ENCODE assay signal across 27 cellular contexts in genomic region chr9:125629451-125629850, GRCh38.
A peak's percentile ranks its signal among the peaks of the same experiment; 100 is the strongest.
DNase-seq lines count a peak whose midpoint lies in the region; ATAC-seq, FAIRE-seq and TF ChIP-seq lines count a peak whose summit lies in the region.
"Had no signal": no experiment of that assay in that cellular context is flagged by ENCODE, and none has a peak within 500 bp of the region (broad histone marks: within the 10 kb centered on the region; RNA-seq: fewer than 3 reads in every experiment).

No MANE protein-coding gene starts in this region.

- no peak for TF ChIP-seq RAD21 in GM12878 (IDR thresholded peaks at IDR 0.05; ENCODE audit: insufficient read depth, low read depth, low read length)

- peak; percentile 74 to 77 for DNase-seq in AML-193 (lab: John Stamatoyannopoulos, UW)
- peak; percentile 53 for DNase-seq in KBM-7
- DNase-seq in NOMO-1 treated with dmso at 0.1 percent for 144 hours (lab: John Stamatoyannopoulos, UW; ENCODE audit: unreplicated experiment) = peak; percentile 87
- no peak for DNase-seq in GM12878 (ENCODE audit: low read depth, low spot score)
- no peak for DNase-seq in ovary
- DNase-seq in DMS 273 treated with DMSO at 0.1 percent for 48 hours (lab: John Stamatoyannopoulos, UW) = no peak
- no peak for DNase-seq in suprapubic skin (ENCODE audit: low spot score in 2 of 2)
- DNase-seq: 8988T; activated CD4-positive, alpha-beta T cell treated with anti-CD3 and anti-CD28 coated beads for 4 hours; activated T-cell treated with anti-CD3 and anti-CD28 coated beads, Interleukin-2, amount 50 U/mL, for 4 hours; adrenal gland; body of pancreas; cerebellar nuclear complex; hypothalamus; immature natural killer cell; left colon; NCI-H1417; NCI-H2029 treated with DMSO at 0.1 percent for 48 hours; NCI-H2227 treated with DMSO at 0.1 percent for 48 hours; NCI-H526 treated with DMSO at 0.1 percent for 48 hours; SK-N-SH; stimulated activated CD4-positive, alpha-beta T cell treated with anti-CD3 and anti-CD28 coated beads, Interleukin-15, amount 100 ng/mL, for 24 hours; stimulated activated naive CD4-positive, alpha-beta T cell treated with Interleukin-2 at 50 U/mL for 16 hours; testis had no signal

- no peaks in the 10 kb centered on the region; a peak in 1 of 4 replicates for H3K36me3 ChIP-seq in GM12878 (ENCODE audit: control insufficient read depth in 2 of 2, insufficient read depth in 2 of 2, low read length in 1 of 2)
- no peaks in the 10 kb centered on the region for H3K36me3 ChIP-seq in ovary
- no peaks in the 10 kb centered on the region for H3K36me3 ChIP-seq in suprapubic skin
- H3K36me3 ChIP-seq: adrenal gland, gastroesophageal sphincter, prostate gland had no signal

- no peak for TF ChIP-seq POLR2A in GM12878 (IDR thresholded peaks at IDR 0.05; ENCODE audit: low read depth, low read length)
- no peak for TF ChIP-seq POLR2A in ovary (IDR thresholded peaks at IDR 0.05)
- TF ChIP-seq POLR2A in suprapubic skin (IDR thresholded peaks at IDR 0.05) = no peak

- H3K9me3 ChIP-seq in GM12878 (replicated peaks; ENCODE audit: control insufficient read depth, insufficient read depth, low read length) (no peaks in the 10 kb centered on the region), ovary (no peaks in the 10 kb centered on the region), suprapubic skin (no peaks in the 10 kb centered on the region)
- H3K9me3 ChIP-seq: adrenal gland, body of pancreas, gastroesophageal sphincter, prostate gland, SK-N-SH, testis had no signal

- H2AFZ ChIP-seq in GM12878 (ENCODE audit: control insufficient read depth, low read depth, low read length) = no peak overlapping the region

- RAD21 ChIA-PET in GM12878 (lab: Charles Lee; ENCODE audit: unreplicated experiment) = interaction anchor here (0.6 to 8.8 kb wide), 7 partner anchors 23 to 222 kb away, joined by 3 to 151 read pairs (median 6); partner anchors contain the start of gene MAPKAP1

- H3K4me2 ChIP-seq in GM12878 (ENCODE audit: control insufficient read depth, insufficient read depth) = peak overlapping the region; percentile 85
- H3K4me2 ChIP-seq: SK-N-SH had no signal

- POLR2A ChIA-PET in GM12878 (lab: Charles Lee) = interaction anchor here (1.1 to 2.1 kb wide), 2 partner anchors 70 to 76 kb away, joined by 7 read pairs; partner anchors contain the start of gene MAPKAP1

- TF ChIP-seq EP300 in GM12878 (IDR thresholded peaks at IDR 0.05; ENCODE audit: borderline replicate concordance in 1 of 2, control insufficient read depth in 1 of 2, low read depth in 2 of 2, low read length in 2 of 2) (no peak), ovary (IDR thresholded peaks at IDR 0.05) (no peak), suprapubic skin (IDR thresholded peaks at IDR 0.05) (no peak)

- CTCF ChIA-PET in GM12878 (lab: Yijun Ruan, JAX) = interaction anchor here (0.6 to 5.0 kb wide), 11 partner anchors 24 to 506 kb away, joined by 3 to 60 read pairs (median 4); no protein-coding TSS in a partner anchor

- FAIRE-seq in GM12878 (lab: Jason Lieb, UNC) = no peak

- H3K27ac ChIP-seq in GM12878 (ENCODE audit: control insufficient read depth, insufficient read depth) = peak overlapping the region; percentile 98
- no peak overlapping the region for H3K27ac ChIP-seq in ovary
- no peak overlapping the region for H3K27ac ChIP-seq in suprapubic skin
- H3K27ac ChIP-seq: adrenal gland, body of pancreas, gastroesophageal sphincter, prostate gland, testis had no signal

- ATAC-seq in GM12878 = no peak
- no peak for ATAC-seq in GM18873 (IDR thresholded peaks at IDR 0.05; ENCODE audit: low FRiP score, unreplicated experiment)
- ATAC-seq: activated T-cell treated with anti-CD3 and anti-CD28 coated beads, Interleukin-2, amount 50 U/mL, for 4 hours; body of pancreas; gastroesophageal sphincter; left colon had no signal

- H3K4me1 ChIP-seq in GM12878 (ENCODE audit: control insufficient read depth, insufficient read depth, low read length) = peaks cover 61% of the 10 kb centered on the region
- peaks cover 5% of the 10 kb centered on the region for H3K4me1 ChIP-seq in ovary (ENCODE audit: insufficient read depth)
- H3K4me1 ChIP-seq in suprapubic skin = peaks cover 21% of the 10 kb centered on the region

- H3K79me2 ChIP-seq in GM12878 (ENCODE audit: control insufficient read depth, insufficient read depth, low read length) = peaks cover 71% of the 10 kb centered on the region

- H4K20me1 ChIP-seq in GM12878 (ENCODE audit: control insufficient read depth, insufficient read depth) = no peaks in the 10 kb centered on the region; the same call in 1 of the 2 replicates

- no peaks in the 10 kb centered on the region for H3K27me3 ChIP-seq in GM12878 (replicated peaks in 1 of 2; ENCODE audit: control insufficient read depth in 2 of 2, insufficient read depth in 2 of 2, low read length in 1 of 2)
- no peaks in the 10 kb centered on the region for H3K27me3 ChIP-seq in ovary
- H3K27me3 ChIP-seq in suprapubic skin = no peaks in the 10 kb centered on the region
- H3K27me3 ChIP-seq: adrenal gland, body of pancreas, gastroesophageal sphincter, testis had no signal

- BruUV-seq in GM12878 (replicated peaks; lab: Mats Ljungman, UMichigan) = no TSS peak

- H3K4me3 ChIP-seq in GM12878 (no peak overlapping the region), ovary (no peak overlapping the region), suprapubic skin (no peak overlapping the region)
- H3K4me3 ChIP-seq: adrenal gland, body of pancreas, gastroesophageal sphincter, prostate gland, testis had no signal

- TF ChIP-seq CTCF in GM12878 (IDR thresholded peaks at IDR 0.05 in 2 of 3, conservative IDR thresholded peaks at IDR 0.05 in 1 of 3; ENCODE audit: control insufficient read depth in 2 of 3, extremely low read depth in 1 of 3, insufficient read depth in 1 of 3, low read depth in 3 of 3, low read length in 3 of 3) (no peak), ovary (IDR thresholded peaks at IDR 0.05) (no peak), suprapubic skin (IDR thresholded peaks at IDR 0.05) (no peak)

- in situ Hi-C loops in KBM-7 (cut with MboI; ENCODE audit: low pct_unique_long_range_greater_than_20kb, low sequenced_read_pairs) (no loop called here), GM12878 (cut with MboI) (loop anchor here (25.0 kb wide), 1 partner anchor 1417 kb away; no protein-coding TSS in a partner anchor)

- SMC1A ChIA-PET in GM12878 (lab: Charles Lee; ENCODE audit: uncharacterized antibody, unreplicated experiment) = interaction anchor here (0.6 to 14.6 kb wide), 13 partner anchors 11 to 203 kb away, joined by 3 to 251 read pairs (median 6); partner anchors contain the start of gene MAPKAP1

- intact Hi-C loops in GM12878 (cut with micrococcal nuclease; ENCODE audit: unreplicated experiment) = no loop called here
- intact Hi-C loops in ovary (cut with DNase I) = no loop called here

- no peak overlapping the region for H3K9ac ChIP-seq in GM12878 (ENCODE audit: control insufficient read depth, insufficient read depth, low read length)
- H3K9ac ChIP-seq: SK-N-SH had no signal

- WGBS in GM12878 (ENCODE audit: insufficient coverage, insufficient replicate concordance, low lambda C conversion rate, missing lambda C conversion rate) = 44% methylated on average over 3 of the region's 3 CpGs
- 90 to 94% (median 92%) methylated on average over 3 of the region's 3 CpGs for WGBS in ovary, 3 donors
- 87% methylated on average over 3 of the region's 3 CpGs for WGBS in suprapubic skin

TF ChIP-seq in GM12878, 131 proteins besides CTCF, POLR2A, EP300 and RAD21:
- no peak for TF ChIP-seq HDAC6 (IDR thresholded peaks at IDR 0.05; ENCODE audit: unreplicated experiment)
- TF ChIP-seq NFIC (IDR thresholded peaks at IDR 0.05; ENCODE audit: low read depth, low read length) = no peak

Comparison
In these comparisons a context has a peak if more than half of its experiments do, and no peak if none do; other contexts are left out.
1. DNase-seq: peak in AML-193 (2 of 2), KBM-7 (single experiment) and NOMO-1 treated with dmso at 0.1 percent for 144 hours (single experiment); none in GM12878 (single experiment), ovary (0 of 5), DMS 273 treated with DMSO at 0.1 percent for 48 hours (single experiment) and suprapubic skin (0 of 2).